Comparison of ENCODE assay signal across 10 cellular contexts in the genomic region with DNA sequence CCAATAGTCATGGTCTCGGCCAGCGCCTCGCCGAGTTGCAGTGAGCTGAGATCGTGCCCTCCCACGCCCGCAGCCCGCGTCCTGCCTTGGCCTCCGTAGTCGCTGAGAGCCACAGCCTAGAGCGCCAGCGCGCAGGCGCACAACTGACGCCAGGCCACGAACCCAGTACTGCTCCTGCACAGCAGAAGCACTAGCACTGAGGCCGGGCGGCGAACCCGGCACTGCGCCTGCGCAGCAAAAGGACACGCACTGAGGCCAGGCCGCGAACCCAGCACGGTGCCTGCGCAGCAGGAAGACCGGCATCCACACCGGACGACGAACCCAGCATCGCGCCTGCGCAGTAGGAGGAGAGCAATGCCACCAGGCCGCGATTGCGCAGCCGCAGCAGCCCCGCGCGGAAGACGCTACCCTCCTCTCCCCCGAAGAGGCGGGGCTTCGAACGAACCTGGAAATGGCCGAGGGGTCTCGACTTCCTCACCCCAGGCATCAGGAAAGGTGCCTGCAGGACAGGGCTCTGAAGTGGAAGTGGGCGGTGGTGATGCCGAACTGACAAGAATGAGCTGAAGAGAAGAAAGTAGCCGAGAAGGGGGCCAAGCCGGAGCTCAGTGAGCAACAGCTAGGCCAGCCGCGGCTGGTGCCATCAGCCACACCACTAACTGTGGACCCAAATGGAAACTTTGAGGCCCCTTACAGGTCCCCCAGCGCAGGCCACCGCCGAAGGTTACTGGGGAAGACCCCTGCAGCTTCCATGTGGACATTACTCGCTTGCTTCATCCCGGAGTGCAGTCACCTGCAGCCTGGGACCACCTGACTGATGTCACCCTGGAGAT. TPM values are rescaled to one million over a fixed set of nuclear protein-coding genes. Genes with fewer than 3 reads are reported as not detected.
DNase-seq lines count a peak whose midpoint lies in the region; TF ChIP-seq lines count a peak whose summit lies in the region.
"Had no signal": no experiment of that assay in that cellular context is flagged by ENCODE, and none has a peak within 500 bp of the region (broad histone marks: within the 10 kb centered on the region; RNA-seq: fewer than 3 reads in every experiment).

No MANE protein-coding gene starts in this region.

- peaks cover 65% of the 10 kb centered on the region for H3K27me3 Mint-ChIP-seq in MCF 10A (ENCODE audit: insufficient read depth, unreplicated experiment)

- peaks cover 0 to 5% of the 10 kb centered on the region in 2 donors for H3K27me3 ChIP-seq in breast epithelium
- peaks cover 33% of the 10 kb centered on the region for H3K27me3 ChIP-seq in osteoblast (ENCODE audit: insufficient read depth, low read length)
- H3K27me3 ChIP-seq in vagina, result no peaks in the 10 kb centered on the region

- POLR2A ChIA-PET in MCF 10A (lab: Yijun Ruan, JAX), result interaction anchor here (0.7 kb wide), 1 partner anchor 1165 kb away, joined by 3 read pairs; no protein-coding TSS in a partner anchor
- POLR2A ChIA-PET in GM10248 (lab: Yijun Ruan, JAX), result no interaction called here

- no peak overlapping the region for H3K4me3 Mint-ChIP-seq in MCF 10A (ENCODE audit: unreplicated experiment)
- H3K4me3 Mint-ChIP-seq: nephron had no signal

- H3K4me3 ChIP-seq in breast epithelium (peak overlapping the region in 2 of 3 donors; percentile 37 to 49), fibroblast of villous mesenchyme (ENCODE audit: low read depth, low read length) (peak overlapping the region; percentile 42), osteoblast (ENCODE audit: insufficient read depth, low read length) (peak overlapping the region; percentile 61), vagina (peak overlapping the region; percentile 2 to 25)

- no peaks in the 10 kb centered on the region for H4K20me1 ChIP-seq in osteoblast (ENCODE audit: insufficient read depth, low read length)

- H3K36me3 ChIP-seq in breast epithelium (no peaks in the 10 kb centered on the region), osteoblast (ENCODE audit: insufficient read depth, low read length) (no peaks in the 10 kb centered on the region), vagina (no peaks in the 10 kb centered on the region)

- H3K36me3 Mint-ChIP-seq in MCF 10A (ENCODE audit: insufficient read depth, unreplicated experiment), result no peaks in the 10 kb centered on the region

- H3K79me2 ChIP-seq in osteoblast (ENCODE audit: insufficient read depth, low read length), result no peaks in the 10 kb centered on the region

- H3K4me1 Mint-ChIP-seq in MCF 10A (ENCODE audit: insufficient read depth, unreplicated experiment), result no peaks in the 10 kb centered on the region
- H3K4me1 Mint-ChIP-seq: nephron had no signal

- no peak for TF ChIP-seq POLR2A in breast epithelium (IDR thresholded peaks at IDR 0.05)
- TF ChIP-seq POLR2A in vagina (IDR thresholded peaks at IDR 0.05), result no peak

- DNase-seq in breast epithelium (ENCODE audit: low spot score in 2 of 2) (peak in 1 of 2 donors; percentile 46), MCF 10A (ENCODE audit: unreplicated experiment) (no peak), fibroblast of villous mesenchyme (ENCODE audit: low read depth) (no peak), osteoblast (ENCODE audit: insufficient read length, low spot score, missing footprints) (peak; percentile 93), vagina (ENCODE audit: extremely low spot score in 2 of 2) (peak in 1 of 2 donors; percentile 58), GM10248 (ENCODE audit: extremely low spot score) (no peak), LoVo (ENCODE audit: low spot score) (no peak), NCI-H510A treated with DMSO at 0.1 percent for 48 hours (lab: John Stamatoyannopoulos, UW) (no peak)
- DNase-seq: T-helper 9 cell had no signal

- H3K27ac Mint-ChIP-seq in MCF 10A (ENCODE audit: low read depth, unreplicated experiment), result no peak overlapping the region
- H3K27ac Mint-ChIP-seq: nephron had no signal

- BruUV-seq in MCF 10A (replicated peaks; lab: Mats Ljungman, UMichigan), result no TSS peak

- H3K4me1 ChIP-seq in breast epithelium, result no peaks in the 10 kb centered on the region
- no peaks in the 10 kb centered on the region for H3K4me1 ChIP-seq in osteoblast (ENCODE audit: insufficient read depth, low read length)
- H3K4me1 ChIP-seq in vagina, result peaks cover 9% of the 10 kb centered on the region

- intact Hi-C loops in breast epithelium (cut with DNase I; ENCODE audit: low total_unique reads) (no loop called here), MCF 10A (cut with micrococcal nuclease) (no loop called here), vagina (cut with DNase I) (no loop called here)

- no peaks in the 10 kb centered on the region for H3K9me3 ChIP-seq in breast epithelium
- H3K9me3 ChIP-seq in osteoblast (ENCODE audit: low read depth, low read length), result no peaks in the 10 kb centered on the region
- no peaks in the 10 kb centered on the region for H3K9me3 ChIP-seq in vagina

- peak overlapping the region; percentile 84 for H2AFZ ChIP-seq in osteoblast (ENCODE audit: low read length)

- CTCF ChIA-PET in MCF 10A (lab: Yijun Ruan, JAX) (no interaction called here), GM10248 (lab: Yijun Ruan, JAX) (no interaction called here)

- H3K27ac ChIP-seq in breast epithelium, result no peak overlapping the region
- no peak overlapping the region for H3K27ac ChIP-seq in osteoblast (ENCODE audit: low read depth, low read length)
- H3K27ac ChIP-seq in vagina, result no peak overlapping the region

- TF ChIP-seq CTCF in breast epithelium (IDR thresholded peaks at IDR 0.05) (no peak), MCF 10A (IDR thresholded peaks at IDR 0.05; ENCODE audit: unreplicated experiment) (no peak), fibroblast of villous mesenchyme (IDR thresholded peaks at IDR 0.05; ENCODE audit: insufficient read depth, low read depth, low read length) (no peak), osteoblast (IDR thresholded peaks at IDR 0.05; ENCODE audit: extremely low read depth, low read depth, low read length) (no peak), vagina (IDR thresholded peaks at IDR 0.05) (no peak), GM10248 (IDR thresholded peaks at IDR 0.05; ENCODE audit: control extremely low read depth, extremely low read depth, low read depth, missing control alignments) (no peak)

- peak overlapping the region; percentile 74 for H3K4me2 ChIP-seq in osteoblast (ENCODE audit: insufficient read depth, low read length)

- H3K9me3 Mint-ChIP-seq in MCF 10A (ENCODE audit: unreplicated experiment), result no peaks in the 10 kb centered on the region
- H3K9me3 Mint-ChIP-seq: nephron had no signal

RNA-seq across cellular contexts. Expression of gene F10, which starts 7.5 kb away (rescaled TPM):
- total RNA-seq in breast epithelium, result 10 to 100 TPM in 1 of 3 donors, 1 to 10 TPM in 2; 5.1 to 63.2 (median 8.2) TPM
- not detected in 2 replicates for total RNA-seq in MCF 10A (2022)
- total RNA-seq in fibroblast of villous mesenchyme, result 8.7 and 12.5 TPM in 2 replicates
- total RNA-seq in osteoblast, result 0.29 TPM in 1 of 2 replicates, not detected in the other
- total RNA-seq in vagina, result 16.7 TPM

RNA-seq across cellular contexts. Expression of gene F7, which starts 24.5 kb away (rescaled TPM):
- under 1 TPM; 0.15 to 0.48 (median 0.33) TPM for total RNA-seq in breast epithelium
- total RNA-seq in MCF 10A (2022), result not detected in 2 replicates
- total RNA-seq in fibroblast of villous mesenchyme, result not detected in 2 replicates
- total RNA-seq in osteoblast, result under 0.01 TPM in 1 of 2 replicates, not detected in the other
- total RNA-seq in vagina, result not detected

RNA-seq across cellular contexts. Expression of gene PROZ, which starts 28.3 kb away (rescaled TPM):
- not detected for total RNA-seq in breast epithelium
- not detected in 2 replicates for total RNA-seq in MCF 10A (2022)
- under 0.01 TPM in 1 of 2 replicates, not detected in the other for total RNA-seq in fibroblast of villous mesenchyme
- total RNA-seq in osteoblast, result not detected in 2 replicates
- not detected for total RNA-seq in vagina
